9 cellular contexts compared by ENCODE assay signal in genomic region chr3:111541911-111542483, GRCh38. TPM values are rescaled to one million over a fixed set of nuclear protein-coding genes. Genes with fewer than 3 reads are reported as not detected.
DNase-seq lines count a peak whose midpoint lies in the region; ATAC-seq lines count a peak whose summit lies in the region.
"Had no signal": no experiment of that assay in that cellular context is flagged by ENCODE, and none has a peak within 500 bp of the region (broad histone marks: within the 10 kb centered on the region; RNA-seq: fewer than 3 reads in every experiment).

TSS of gene CD96 (plus strand) at chr3:111542197. CDS start at chr3:111542249, 52 bp downstream.

- POLR2A ChIA-PET in activated CD4-positive, alpha-beta memory T cell treated with anti-CD3 and anti-CD28 coated beads, Interleukin-2, amount 10 ng/mL, durations not matched to agents 7 days and 5 days (lab: Charles Lee) = interaction anchor here (0.5 to 4.7 kb wide), 12 partner anchors 29 to 728 kb away, joined by 3 to 30 read pairs (median 4); no protein-coding TSS in a partner anchor

- CTCF ChIA-PET in activated CD4-positive, alpha-beta memory T cell treated with anti-CD3 and anti-CD28 coated beads, Interleukin-2, amount 10 ng/mL, durations not matched to agents 7 days and 5 days (lab: Charles Lee) = interaction anchor here (0.5 to 2.4 kb wide), 8 partner anchors 36 to 462 kb away, joined by 3 to 14 read pairs (median 3); no protein-coding TSS in a partner anchor

- peaks cover 71% of the 10 kb centered on the region for H3K4me1 Mint-ChIP-seq in activated CD4-positive, alpha-beta memory T cell treated with anti-CD3 and anti-CD28 coated beads, Interleukin-2, amount 10 ng/mL, durations not matched to agents 7 days and 5 days

- peak; percentile 19 for ATAC-seq in GM18858 (IDR thresholded peaks at IDR 0.05; ENCODE audit: unreplicated experiment)
- ATAC-seq in HG03097 (IDR thresholded peaks at IDR 0.05; ENCODE audit: low FRiP score, unreplicated experiment) = peak; percentile 47

- no peaks in the 10 kb centered on the region for H3K9me3 Mint-ChIP-seq in activated CD4-positive, alpha-beta memory T cell treated with anti-CD3 and anti-CD28 coated beads, Interleukin-2, amount 10 ng/mL, durations not matched to agents 7 days and 5 days

- DNase-seq in activated CD4-positive, alpha-beta memory T cell treated with anti-CD3 and anti-CD28 coated beads, Interleukin-2, amount 10 ng/mL, durations not matched to agents 7 days and 5 days = peak; percentile 77
- DNase-seq in foreskin melanocyte = peak; percentile 82
- DNase-seq in stimulated activated naive CD4-positive, alpha-beta T cell treated with Interleukin-2 at 50 U/mL for 16 hours (lab: John Stamatoyannopoulos, UW) = peak; percentile 80
- no peak for DNase-seq in midbrain (lab: John Stamatoyannopoulos, UW)
- no peak for DNase-seq in AG08395 (ENCODE audit: low spot score)
- DNase-seq in GM19238 (ENCODE audit: insufficient read length, low spot score) = no peak

- no peaks in the 10 kb centered on the region for H3K27me3 Mint-ChIP-seq in activated CD4-positive, alpha-beta memory T cell treated with anti-CD3 and anti-CD28 coated beads, Interleukin-2, amount 10 ng/mL, durations not matched to agents 7 days and 5 days

- no peak within 1 kb of the TSS for H3K4me3 Mint-ChIP-seq in activated CD4-positive, alpha-beta memory T cell treated with anti-CD3 and anti-CD28 coated beads, Interleukin-2, amount 10 ng/mL, durations not matched to agents 7 days and 5 days

- peaks cover 50% of the 10 kb centered on the region for H3K36me3 Mint-ChIP-seq in activated CD4-positive, alpha-beta memory T cell treated with anti-CD3 and anti-CD28 coated beads, Interleukin-2, amount 10 ng/mL, durations not matched to agents 7 days and 5 days (ENCODE audit: low read depth)

- no peak within 1 kb of the TSS for H3K27ac Mint-ChIP-seq in activated CD4-positive, alpha-beta memory T cell treated with anti-CD3 and anti-CD28 coated beads, Interleukin-2, amount 10 ng/mL, durations not matched to agents 7 days and 5 days

RNA-seq across cellular contexts. Expression of gene CD96, which starts in this region (rescaled TPM):
- total RNA-seq in activated CD4-positive, alpha-beta memory T cell treated with anti-CD3 and anti-CD28 coated beads, Interleukin-2, amount 10 ng/mL, durations not matched to agents 7 days and 5 days = 100 to 1,000 TPM; 323 to 338 TPM
- total RNA-seq: kidney epithelial cell had no signal

Comparison
In these comparisons a context has a peak if more than half of its experiments do, and no peak if none do; other contexts are left out.
1. DNase-seq: peak in activated CD4-positive, alpha-beta memory T cell treated with anti-CD3 and anti-CD28 coated beads, Interleukin-2, amount 10 ng/mL, durations not matched to agents 7 days and 5 days (single experiment), foreskin melanocyte (single experiment) and stimulated activated naive CD4-positive, alpha-beta T cell treated with Interleukin-2 at 50 U/mL for 16 hours (single experiment); none in midbrain (single experiment), AG08395 (single experiment) and GM19238 (single experiment).